8 cellular contexts compared by ENCODE assay signal in genomic region chr2:86194751-86195054, GRCh38. TPM values are rescaled to one million over a fixed set of nuclear protein-coding genes. Genes with fewer than 3 reads are reported as not detected.
A peak's percentile ranks its signal among the peaks of the same experiment; 100 is the strongest.
DNase-seq lines count a peak whose midpoint lies in the region; ATAC-seq and TF ChIP-seq lines count a peak whose summit lies in the region.

No MANE protein-coding gene starts in this region.

- peaks cover 73% of the 10 kb centered on the region for H3K79me2 ChIP-seq in PC-9 (ENCODE audit: low read depth)
- H3K79me2 ChIP-seq in neural cell (replicated peaks; ENCODE audit: insufficient read depth, low read length): peaks cover 35% of the 10 kb centered on the region

- no peak for ATAC-seq in GM19351 (IDR thresholded peaks at IDR 0.05; ENCODE audit: unreplicated experiment)

- peak overlapping the region; percentile 97 for H3K27ac ChIP-seq in PC-9
- peak overlapping the region; percentile 97 for H3K27ac ChIP-seq in epithelial cell of prostate
- H3K27ac ChIP-seq in neural cell (ENCODE audit: low read length): peak overlapping the region; percentile 94

- H3F3A ChIP-seq in PC-9 (ENCODE audit: insufficient read depth, low read depth) (peaks cover 31% of the 10 kb centered on the region), neural cell (ENCODE audit: insufficient read depth, low read length, poor library complexity, severe bottlenecking) (peaks cover 3% of the 10 kb centered on the region)

- TF ChIP-seq EP300 in neural cell (conservative IDR thresholded peaks at IDR 0.05; ENCODE audit: poor library complexity, severe bottlenecking): no peak

- H4K20me1 ChIP-seq in PC-9 (ENCODE audit: insufficient read depth) (peaks cover 47% of the 10 kb centered on the region), neural cell (ENCODE audit: insufficient read depth) (peaks cover 9% of the 10 kb centered on the region)

- H3K27me3 ChIP-seq in PC-9 (ENCODE audit: insufficient read depth, low read depth) (no peaks in the 10 kb centered on the region), neural cell (ENCODE audit: insufficient read depth, low read depth, low read length) (no peaks in the 10 kb centered on the region)

- CTCF ChIA-PET in PC-9 (lab: Charles Lee): no interaction called here

- peaks cover 34% of the 10 kb centered on the region for H3K4me1 ChIP-seq in PC-9 (replicated peaks; ENCODE audit: insufficient read depth)

- no peaks in the 10 kb centered on the region for H3K36me3 ChIP-seq in PC-9 (ENCODE audit: low read depth)
- no peaks in the 10 kb centered on the region for H3K36me3 ChIP-seq in neural cell (ENCODE audit: insufficient read depth, low read length)

- TF ChIP-seq CTCF in GM12875 (IDR thresholded peaks at IDR 0.05; ENCODE audit: borderline replicate concordance, insufficient read depth, low read depth, low read length) (no peak), PC-9 (conservative IDR thresholded peaks at IDR 0.05) (no peak), neural cell (IDR thresholded peaks at IDR 0.05; ENCODE audit: poor library complexity, severe bottlenecking) (no peak)

- H3K9me3 ChIP-seq in PC-9 (ENCODE audit: insufficient read depth, low read depth) (no peaks in the 10 kb centered on the region), neural cell (ENCODE audit: low read length) (no peaks in the 10 kb centered on the region)

- H3K9me2 ChIP-seq in PC-9 (ENCODE audit: insufficient read depth) (no peaks in the 10 kb centered on the region), neural cell (ENCODE audit: insufficient read depth, low read length) (no peaks in the 10 kb centered on the region)

- H3K4me3 ChIP-seq in GM12875 (ENCODE audit: low read depth, low read length) (peak overlapping the region; percentile 90), PC-9 (peak overlapping the region; percentile 93), neural cell (ENCODE audit: low read length) (peak overlapping the region; percentile 90)

- peak overlapping the region; percentile 98 for H3K9ac ChIP-seq in neural cell (ENCODE audit: low read length)

- H2AFZ ChIP-seq in PC-9 (no peak overlapping the region), neural cell (ENCODE audit: low read depth, low read length) (no peak overlapping the region)

- DNase-seq in PC-9 (no peak), epithelial cell of prostate (ENCODE audit: low read depth, low spot score) (no peak), A172 (ENCODE audit: low spot score) (no peak), iPS-NIHi7 (ENCODE audit: extremely low spot score) (no peak), glomerular visceral epithelial cell (ENCODE audit: extremely low spot score) (no peak)

- POLR2A ChIA-PET in PC-9 (lab: Charles Lee; ENCODE audit: unreplicated experiment): interaction anchor here (0.6 to 1.2 kb wide), 2 partner anchors 96 to 246 kb away, joined by 4 to 6 read pairs; partner anchors contain the start of gene KDM3A

- no peak for TF ChIP-seq RAD21 in neural cell (conservative IDR thresholded peaks at IDR 0.05)

- no TSS peak for BruUV-seq in PC-9 (replicated peaks; lab: Mats Ljungman, UMichigan)

- intact Hi-C loops in PC-9 (cut with micrococcal nuclease; ENCODE audit: unreplicated experiment): loop anchor here (2.0 to 10.0 kb wide), 4 partner anchors 246 to 510 kb away; partner anchors contain the start of genes KDM3A and RNF103

- H3K4me2 ChIP-seq in PC-9 (peak overlapping the region; percentile 99), neural cell (ENCODE audit: low read length) (peak overlapping the region; percentile 96)

TF ChIP-seq in neural cell, 6 proteins besides CTCF, POLR2A, EP300 and RAD21:
- TF ChIP-seq POLR2AphosphoS5 (IDR thresholded peaks at IDR 0.05) (no peak), SMC3 (conservative IDR thresholded peaks at IDR 0.05; ENCODE audit: poor library complexity) (no peak), REST (IDR thresholded peaks at IDR 0.05; ENCODE audit: borderline replicate concordance) (no peak), EZH2 (IDR thresholded peaks at IDR 0.05; ENCODE audit: borderline replicate concordance, insufficient read depth, low read length, poor library complexity, severe bottlenecking) (no peak), MXI1 (conservative IDR thresholded peaks at IDR 0.05; ENCODE audit: poor library complexity, severe bottlenecking) (no peak), TAF1 (IDR thresholded peaks at IDR 0.05; ENCODE audit: low read depth) (no peak)

RNA-seq across cellular contexts. Expression of gene IMMT, which starts 0.6 kb away (rescaled TPM):
- 108 and 114 TPM in 2 replicates for total RNA-seq in PC-9 (2021)
- polyA plus RNA-seq in neural cell: 44.9 and 45.9 TPM in 2 replicates
- polyA minus RNA-seq in neural cell: 81.6 and 85.9 TPM in 2 replicates
- 83.8 and 92.7 TPM in 2 replicates for total RNA-seq in A172 (2014; rRNA removed; shearing (Covaris generic))

RNA-seq across cellular contexts. Expression of gene MRPL35, which starts 4.6 kb away (rescaled TPM):
- total RNA-seq in PC-9 (2021): 25.2 and 28.1 TPM in 2 replicates
- polyA plus RNA-seq in neural cell: 51.1 and 51.5 TPM in 2 replicates
- polyA minus RNA-seq in neural cell: 42.3 and 47.5 TPM in 2 replicates
- 69.8 and 74.0 TPM in 2 replicates for total RNA-seq in A172 (2014; rRNA removed; shearing (Covaris generic))
